Comparison of ENCODE assay signal across 1 cellular context in the genomic region with DNA sequence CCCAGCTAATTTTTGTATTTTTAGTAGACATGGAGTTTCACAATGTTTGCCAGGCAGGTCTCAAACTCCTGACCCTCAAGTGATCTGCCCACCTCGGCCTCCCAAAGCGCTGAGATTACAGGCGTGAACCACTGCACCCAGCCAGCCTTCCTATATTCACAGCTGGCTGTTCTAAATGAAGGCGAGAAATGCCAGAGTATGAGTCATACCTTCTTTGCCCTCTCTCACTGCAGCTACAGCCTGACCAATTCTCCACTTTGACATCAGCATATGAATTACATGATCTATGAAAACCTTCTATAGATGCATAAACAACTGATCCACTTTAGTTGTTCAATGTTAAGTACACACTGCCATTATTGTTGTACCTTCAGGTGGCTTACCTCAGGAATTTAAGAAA.
TF ChIP-seq lines count a peak whose summit lies in the region.

No MANE protein-coding gene starts in this region.

TF ChIP-seq in endothelial cell of umbilical vein, 7 proteins besides CTCF, POLR2A, EP300 and RAD21:
- peak; percentile 36 for TF ChIP-seq JUN (IDR thresholded peaks at IDR 0.05; ENCODE audit: borderline replicate concordance, insufficient read depth, insufficient read length, low read depth)
- TF ChIP-seq FOS (IDR thresholded peaks at IDR 0.05; ENCODE audit: borderline replicate concordance, insufficient read depth, low read length) = peak; percentile 30
- no peak for TF ChIP-seq GATA2 (IDR thresholded peaks at IDR 0.05; ENCODE audit: insufficient read depth, insufficient read length, low read depth, low read length)
- no peak for TF ChIP-seq EZH2 (IDR thresholded peaks at IDR 0.05; ENCODE audit: borderline replicate concordance, low read depth, low read length, severe bottlenecking)
- no peak for TF ChIP-seq MYC (IDR thresholded peaks at IDR 0.05; ENCODE audit: low read depth, low read length)
